Comparison of ENCODE assay signal across 9 cellular contexts in genomic region chr1:51237714-51238403, GRCh38. TPM values are rescaled to one million over a fixed set of nuclear protein-coding genes. Genes with fewer than 3 reads are reported as not detected.
A peak's percentile ranks its signal among the peaks of the same experiment; 100 is the strongest.
DNase-seq lines count a peak whose midpoint lies in the region; ATAC-seq, FAIRE-seq and TF ChIP-seq lines count a peak whose summit lies in the region.
"Had no signal": no experiment of that assay in that cellular context is flagged by ENCODE, and none has a peak within 500 bp of the region (broad histone marks: within the 10 kb centered on the region; RNA-seq: fewer than 3 reads in every experiment).

No MANE protein-coding gene starts in this region.

- H3K27me3 ChIP-seq in suprapubic skin, result no peaks in the 10 kb centered on the region

- no peaks in the 10 kb centered on the region for H3K9me3 Mint-ChIP-seq in activated CD4-positive, alpha-beta memory T cell treated with anti-CD3 and anti-CD28 coated beads, Interleukin-2, amount 10 ng/mL, durations not matched to agents 7 days and 5 days

- H3K9ac ChIP-seq in SK-N-MC (ENCODE audit: insufficient read length), result peak overlapping the region; percentile 90

- CTCF ChIA-PET in activated CD4-positive, alpha-beta memory T cell treated with anti-CD3 and anti-CD28 coated beads, Interleukin-2, amount 10 ng/mL, durations not matched to agents 7 days and 5 days (lab: Charles Lee), result interaction anchor here (0.6 to 1.6 kb wide), 4 partner anchors 13 to 269 kb away, joined by 3 to 4 read pairs (median 4); no protein-coding TSS in a partner anchor

- TF ChIP-seq EP300 in suprapubic skin (IDR thresholded peaks at IDR 0.05), result no peak

- no peak for TF ChIP-seq CTCF in suprapubic skin (IDR thresholded peaks at IDR 0.05)

- H3K4me1 ChIP-seq in suprapubic skin, result peaks cover 57% of the 10 kb centered on the region

- POLR2A ChIA-PET in activated CD4-positive, alpha-beta memory T cell treated with anti-CD3 and anti-CD28 coated beads, Interleukin-2, amount 10 ng/mL, durations not matched to agents 7 days and 5 days (lab: Charles Lee), result interaction anchor here (1.5 to 3.5 kb wide), 2 partner anchors 59 to 268 kb away, joined by 3 to 17 read pairs; partner anchors contain the start of gene CDKN2C

- ATAC-seq in HG03025 (IDR thresholded peaks at IDR 0.05; ENCODE audit: low FRiP score, unreplicated experiment), result no peak

- H3K27ac Mint-ChIP-seq in activated CD4-positive, alpha-beta memory T cell treated with anti-CD3 and anti-CD28 coated beads, Interleukin-2, amount 10 ng/mL, durations not matched to agents 7 days and 5 days, result no peak overlapping the region

- TF ChIP-seq POLR2A in suprapubic skin (IDR thresholded peaks at IDR 0.05) (no peak), GM12891 (IDR thresholded peaks at IDR 0.05; ENCODE audit: low read depth, low read length) (no peak)

- 20% methylated on average over 8 of the region's 8 CpGs for WGBS in suprapubic skin

- FAIRE-seq in GM12891 (lab: Jason Lieb, UNC), result no peak
- FAIRE-seq: TTC549 had no signal

- H3K4me1 Mint-ChIP-seq in activated CD4-positive, alpha-beta memory T cell treated with anti-CD3 and anti-CD28 coated beads, Interleukin-2, amount 10 ng/mL, durations not matched to agents 7 days and 5 days, result peaks cover 38% of the 10 kb centered on the region

- H3K36me3 Mint-ChIP-seq in activated CD4-positive, alpha-beta memory T cell treated with anti-CD3 and anti-CD28 coated beads, Interleukin-2, amount 10 ng/mL, durations not matched to agents 7 days and 5 days (ENCODE audit: low read depth), result peaks cover 6% of the 10 kb centered on the region

- no peaks in the 10 kb centered on the region for H3K36me3 ChIP-seq in SK-N-MC (ENCODE audit: insufficient read depth, low read length)
- H3K36me3 ChIP-seq in suprapubic skin, result no peaks in the 10 kb centered on the region

- H3K4me3 Mint-ChIP-seq in activated CD4-positive, alpha-beta memory T cell treated with anti-CD3 and anti-CD28 coated beads, Interleukin-2, amount 10 ng/mL, durations not matched to agents 7 days and 5 days, result no peak overlapping the region

- H3K4me3 ChIP-seq in SK-N-MC, result peak overlapping the region; percentile 83
- H3K4me3 ChIP-seq in iPS-11a (ENCODE audit: low read depth, low read length), result peak overlapping the region; percentile 36
- H3K4me3 ChIP-seq in suprapubic skin, result peak overlapping the region; percentile 96

- H3K27ac ChIP-seq in SK-N-MC (peak overlapping the region; percentile 59), suprapubic skin (peak overlapping the region; percentile 95)

- H3K9me3 ChIP-seq in SK-N-MC (ENCODE audit: low read depth, low read length) (no peaks in the 10 kb centered on the region), suprapubic skin (no peaks in the 10 kb centered on the region)

- DNase-seq in NCI-H1092 treated with DMSO at 0.1 percent for 48 hours (lab: John Stamatoyannopoulos, UW), result peak; percentile 15
- DNase-seq in NCI-H1092 (lab: John Stamatoyannopoulos, UW), result no peak
- DNase-seq in SK-N-MC (ENCODE audit: low read depth, low spot score), result no peak
- DNase-seq in suprapubic skin (ENCODE audit: low spot score in 2 of 2), result no peak
- no peak for DNase-seq in GM12891 (ENCODE audit: insufficient read length, low spot score)
- DNase-seq in activated CD4-positive, alpha-beta memory T cell treated with anti-CD3 and anti-CD28 coated beads, Interleukin-2, amount 10 ng/mL, durations not matched to agents 7 days and 5 days, result no peak

- H3K27me3 Mint-ChIP-seq in activated CD4-positive, alpha-beta memory T cell treated with anti-CD3 and anti-CD28 coated beads, Interleukin-2, amount 10 ng/mL, durations not matched to agents 7 days and 5 days, result no peaks in the 10 kb centered on the region

TF ChIP-seq in GM12891, 5 proteins besides CTCF, POLR2A, EP300 and RAD21:
- TF ChIP-seq SPI1 (IDR thresholded peaks at IDR 0.05; ENCODE audit: low read depth, low read length) (no peak), TAF1 (IDR thresholded peaks at IDR 0.05; ENCODE audit: low read depth, low read length) (no peak), POU2F2 (IDR thresholded peaks at IDR 0.05; ENCODE audit: low read depth, low read length) (no peak), PAX5 (IDR thresholded peaks at IDR 0.05; ENCODE audit: insufficient read depth, low read length, severe bottlenecking) (no peak), POLR2AphosphoS5 (IDR thresholded peaks at IDR 0.05; ENCODE audit: low read depth, low read length) (no peak)
TF ChIP-seq in GM12891: peak in this region for 0.

RNA-seq across cellular contexts. Expression of gene RNF11, which starts 1.8 kb away (rescaled TPM):
- 10 to 100 TPM; 80.8 to 93.1 (median 81.5) TPM for total RNA-seq in suprapubic skin
- 28.0 TPM for polyA plus RNA-seq in GM12891 (2012; ENCODE audit: low read depth, missing spikeins)
- total RNA-seq in activated CD4-positive, alpha-beta memory T cell treated with anti-CD3 and anti-CD28 coated beads, Interleukin-2, amount 10 ng/mL, durations not matched to agents 7 days and 5 days, result 10 to 100 TPM; 34.8 to 39.7 TPM

Comparison
In these comparisons a context has a peak if more than half of its experiments do, and no peak if none do; other contexts are left out.
1. H3K4me3 ChIP-seq: peak in every context shown above with its lines; median percentile 96 in suprapubic skin; 83 in SK-N-MC; 36 in iPS-11a.